In the genomic region with DNA sequence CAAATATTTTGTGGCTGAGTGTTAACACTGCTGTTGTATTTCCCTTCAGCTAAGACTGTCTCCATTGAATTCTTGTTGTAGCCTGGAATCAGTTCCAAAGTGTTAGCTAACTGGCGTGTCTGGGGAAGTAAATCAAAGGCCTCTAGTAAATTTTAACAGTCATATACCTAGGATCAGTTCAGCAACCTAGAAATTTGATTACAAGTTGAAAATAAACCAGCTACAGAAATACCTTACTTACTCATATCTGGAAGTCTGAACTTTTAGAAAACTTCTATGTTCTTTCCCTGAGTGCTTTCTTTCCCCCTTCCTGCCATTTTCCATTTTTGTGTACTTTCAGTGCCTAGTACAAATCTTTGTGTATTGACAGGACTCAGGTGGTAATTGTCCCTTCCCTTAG, we compare ENCODE assay signal across 18 cellular contexts.
"Had no signal": no experiment of that assay in that cellular context is flagged by ENCODE, and none has a peak within 500 bp of the region (broad histone marks: within the 10 kb centered on the region; RNA-seq: fewer than 3 reads in every experiment).

No MANE protein-coding gene starts in this region.

- H3K4me3 Mint-ChIP-seq: naive thymus-derived CD8-positive, alpha-beta T cell; nephron progenitor cell; stimulated activated memory B cell treated with anti-CD40 and anti-IgM and Interleukin-4, amounts not matched to agents 10 μg/mL and 1 μg/mL and 100 μg/mL, for 72 hours; type B pancreatic cell had no signal

- ATAC-seq: left ventricle myocardium superior; lower lobe of right lung; naive thymus-derived CD8-positive, alpha-beta T cell; stimulated activated naive CD8-positive, alpha-beta T cell treated with anti-CD3 and anti-CD28 coated beads, Interleukin-15, Interleukin-2, amounts not matched to agents 100 U/mL and 50 U/mL, for 24 hours had no signal

- DNase-seq: dorsolateral prefrontal cortex; effector CD4-positive, alpha-beta T cell; hypothalamus; left ventricle myocardium superior; lower lobe of right lung; naive thymus-derived CD8-positive, alpha-beta T cell; nephron progenitor cell; nucleus accumbens; ovary; sigmoid colon; stimulated activated CD4-positive, alpha-beta T cell treated with anti-CD3 and anti-CD28 coated beads, Interleukin-2, amount 100 ng/mL, for 24 hours; stimulated activated CD4-positive, alpha-beta T cell treated with anti-CD3 and anti-CD28 coated beads, Interleukin-4, amount 100 ng/mL, for 24 hours; stimulated activated naive CD8-positive, alpha-beta T cell treated with anti-CD3 and anti-CD28 coated beads, Interleukin-15, Interleukin-2, amounts not matched to agents 100 U/mL and 50 U/mL, for 24 hours; substantia nigra; testis; tibial artery had no signal

- H3K36me3 Mint-ChIP-seq: naive thymus-derived CD8-positive, alpha-beta T cell; stimulated activated memory B cell treated with anti-CD40 and anti-IgM and Interleukin-4, amounts not matched to agents 10 μg/mL and 1 μg/mL and 100 μg/mL, for 72 hours; type B pancreatic cell had no signal

- H3K27me3 Mint-ChIP-seq: naive thymus-derived CD8-positive, alpha-beta T cell; stimulated activated memory B cell treated with anti-CD40 and anti-IgM and Interleukin-4, amounts not matched to agents 10 μg/mL and 1 μg/mL and 100 μg/mL, for 72 hours; type B pancreatic cell had no signal

- H3K4me1 Mint-ChIP-seq: naive thymus-derived CD8-positive, alpha-beta T cell; stimulated activated memory B cell treated with anti-CD40 and anti-IgM and Interleukin-4, amounts not matched to agents 10 μg/mL and 1 μg/mL and 100 μg/mL, for 72 hours had no signal

- H3K27ac Mint-ChIP-seq: naive thymus-derived CD8-positive, alpha-beta T cell; nephron progenitor cell; stimulated activated memory B cell treated with anti-CD40 and anti-IgM and Interleukin-4, amounts not matched to agents 10 μg/mL and 1 μg/mL and 100 μg/mL, for 72 hours; type B pancreatic cell had no signal

- H3K9me3 Mint-ChIP-seq: nephron progenitor cell; stimulated activated memory B cell treated with anti-CD40 and anti-IgM and Interleukin-4, amounts not matched to agents 10 μg/mL and 1 μg/mL and 100 μg/mL, for 72 hours; type B pancreatic cell had no signal
